12 cellular contexts compared by ENCODE assay signal in the genomic region with DNA sequence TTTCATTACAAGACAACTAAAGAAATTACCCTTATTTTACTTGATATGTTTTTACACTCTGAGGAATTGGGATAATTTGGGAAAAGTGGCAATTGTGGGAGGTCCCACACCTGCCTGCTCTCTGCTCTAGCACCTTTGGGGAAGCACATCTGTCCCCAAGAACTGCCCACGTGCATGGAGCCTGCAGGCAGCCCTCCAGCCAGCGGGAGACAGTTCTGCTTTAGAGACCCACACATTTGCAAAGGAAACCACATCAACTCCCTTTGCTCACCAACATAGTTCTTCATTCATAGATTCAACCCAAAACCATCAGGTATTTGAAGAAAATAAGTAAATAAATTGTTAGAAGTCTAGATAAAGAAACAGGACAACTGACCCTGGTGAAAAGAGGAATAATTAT.
DNase-seq lines count a peak whose midpoint lies in the region; ATAC-seq and TF ChIP-seq lines count a peak whose summit lies in the region.
"Had no signal": no experiment of that assay in that cellular context is flagged by ENCODE, and none has a peak within 500 bp of the region (broad histone marks: within the 10 kb centered on the region; RNA-seq: fewer than 3 reads in every experiment).

No MANE protein-coding gene starts in this region.

- H3K27me3 ChIP-seq in BLaER1 treated with 17β-estradiol and CSF1 and Interleukin-3, amounts not matched to agents 10 nM and 100 nM, result no peaks in the 10 kb centered on the region
- H3K27me3 ChIP-seq in OCI-LY1 (ENCODE audit: insufficient read depth, low read length), result no peaks in the 10 kb centered on the region

- no peaks in the 10 kb centered on the region for H3K79me2 ChIP-seq in OCI-LY1 (ENCODE audit: insufficient read depth, low read length)

- H3K36me3 ChIP-seq in BLaER1 treated with 17β-estradiol and CSF1 and Interleukin-3, amounts not matched to agents 10 nM and 100 nM, result no peaks in the 10 kb centered on the region
- H3K36me3 ChIP-seq in OCI-LY1 (ENCODE audit: insufficient read depth, low read length), result peaks cover 17% of the 10 kb centered on the region; the same call in 1 of the 2 replicates

- ATAC-seq in GM19351 (IDR thresholded peaks at IDR 0.05; ENCODE audit: unreplicated experiment), result peak; percentile 70
- ATAC-seq in HG03039 (IDR thresholded peaks at IDR 0.05; ENCODE audit: unreplicated experiment), result peak; percentile 63
- ATAC-seq in GM18519 (IDR thresholded peaks at IDR 0.05; ENCODE audit: low FRiP score, unreplicated experiment), result no peak
- ATAC-seq: esophagus mucosa had no signal

- H2AFZ ChIP-seq in OCI-LY1 (ENCODE audit: low read length), result no peak overlapping the region

- DNase-seq in hippocampal formation (lab: John Stamatoyannopoulos, UW), result no peak
- no peak for DNase-seq in activated effector memory CD4-positive, alpha-beta T cell treated with Interleukin-2 at 50 U/mL for 16 hours
- DNase-seq in effector CD4-positive, alpha-beta T cell, result no peak
- DNase-seq: NCI-H2029; nephron progenitor cell; stimulated activated CD4-positive, alpha-beta T cell treated with anti-CD3 and anti-CD28 coated beads, Interleukin-12 subunit alpha, Interleukin-12 subunit beta, amount 100 ng/mL, for 4 hours had no signal

- no peak for TF ChIP-seq CTCF in OCI-LY1 (IDR thresholded peaks at IDR 0.05; ENCODE audit: low read length)

- H3F3A ChIP-seq in OCI-LY1 (ENCODE audit: insufficient read depth, low read length), result no peaks in the 10 kb centered on the region

- peak overlapping the region; percentile 23 to 75 (median 52) for H3K4me2 ChIP-seq in BLaER1 treated with 17β-estradiol and CSF1 and Interleukin-3, amounts not matched to agents 10 nM and 100 nM
- peak overlapping the region; percentile 18; the same call in 1 of the 2 replicates for H3K4me2 ChIP-seq in OCI-LY1 (ENCODE audit: low read length)

- H3K9ac ChIP-seq in BLaER1 treated with 17β-estradiol and CSF1 and Interleukin-3, amounts not matched to agents 10 nM and 100 nM, result no peak overlapping the region
- no peak overlapping the region for H3K9ac ChIP-seq in OCI-LY1 (ENCODE audit: low read length)

- H3K27ac ChIP-seq in BLaER1 treated with 17β-estradiol and CSF1 and Interleukin-3, amounts not matched to agents 10 nM and 100 nM, result no peak overlapping the region
- H3K27ac ChIP-seq in OCI-LY1 (ENCODE audit: low read depth, low read length, poor library complexity, severe bottlenecking), result no peak overlapping the region

- peaks cover 0 to 26% (median 7%) of the 10 kb centered on the region in 11 experiments; a peak in 11 of 22 replicates for H3K9me3 ChIP-seq in BLaER1 treated with 17β-estradiol and CSF1 and Interleukin-3, amounts not matched to agents 10 nM and 100 nM (replicated peaks in 1 of 11)
- H3K9me3 ChIP-seq in OCI-LY1 (ENCODE audit: low read length), result no peaks in the 10 kb centered on the region

- no peak overlapping the region for H3K4me3 ChIP-seq in BLaER1 treated with 17β-estradiol and CSF1 and Interleukin-3, amounts not matched to agents 10 nM and 100 nM
- H3K4me3 ChIP-seq in OCI-LY1 (ENCODE audit: low read depth, low read length, poor library complexity, severe bottlenecking), result no peak overlapping the region

- no peaks in the 10 kb centered on the region for H3K9me2 ChIP-seq in OCI-LY1 (ENCODE audit: low read depth, low read length)

- H4K20me1 ChIP-seq in BLaER1 treated with 17β-estradiol and CSF1 and Interleukin-3, amounts not matched to agents 10 nM and 100 nM, result no peaks in the 10 kb centered on the region
- H4K20me1 ChIP-seq in OCI-LY1 (ENCODE audit: insufficient read depth, low read length), result no peaks in the 10 kb centered on the region

- peaks cover 52 to 67% (median 64%) of the 10 kb centered on the region in 10 experiments for H3K4me1 ChIP-seq in BLaER1 treated with 17β-estradiol and CSF1 and Interleukin-3, amounts not matched to agents 10 nM and 100 nM
- H3K4me1 ChIP-seq in OCI-LY1 (ENCODE audit: insufficient read depth, low read length, severe bottlenecking), result peaks cover 21% of the 10 kb centered on the region
